ENCODE assay signal across 13 cellular contexts in genomic region chr9:16257604-16258003, GRCh38.
DNase-seq lines count a peak whose midpoint lies in the region; ATAC-seq and TF ChIP-seq lines count a peak whose summit lies in the region.
"Had no signal": no experiment of that assay in that cellular context is flagged by ENCODE, and none has a peak within 500 bp of the region (broad histone marks: within the 10 kb centered on the region; RNA-seq: fewer than 3 reads in every experiment).

No MANE protein-coding gene starts in this region.

- no peak for DNase-seq in AG09309 (ENCODE audit: low read depth)
- DNase-seq in brain microvascular endothelial cell = no peak
- no peak for DNase-seq in COLO668 (lab: John Stamatoyannopoulos, UW; ENCODE audit: unreplicated experiment)
- no peak for DNase-seq in C1 segment of cervical spinal cord (lab: John Stamatoyannopoulos, UW)
- DNase-seq: Calu3; central memory CD4-positive, alpha-beta T cell; SJCRH30; stomach had no signal

- in situ Hi-C loops in brain microvascular endothelial cell (cut with HindIII; ENCODE audit: low pct_ligation_motif_present, low sequenced_read_pairs) = no loop called here

- ATAC-seq in HG03139 (IDR thresholded peaks at IDR 0.05; ENCODE audit: unreplicated experiment) (no peak), GM21576 (IDR thresholded peaks at IDR 0.05; ENCODE audit: unreplicated experiment) (no peak)

- H3K27me3 ChIP-seq in KMS-11 (ENCODE audit: insufficient read depth, low read depth) = no peaks in the 10 kb centered on the region
- no peaks in the 10 kb centered on the region for H3K27me3 ChIP-seq in brain microvascular endothelial cell (replicated peaks)
- H3K27me3 ChIP-seq in liver (ENCODE audit: control insufficient read depth in 4 of 4, insufficient read depth in 4 of 4, low read length in 3 of 4) = no peaks in the 10 kb centered on the region
- H3K27me3 ChIP-seq: SJCRH30, stomach had no signal

- WGBS in liver = 72% methylated on average over 2 of the region's 2 CpGs

- no peaks in the 10 kb centered on the region for H3K36me3 ChIP-seq in KMS-11 (ENCODE audit: insufficient read depth)
- no peaks in the 10 kb centered on the region for H3K36me3 ChIP-seq in brain microvascular endothelial cell (replicated peaks)
- no peaks in the 10 kb centered on the region for H3K36me3 ChIP-seq in liver (ENCODE audit: control insufficient read depth in 4 of 4, insufficient read depth in 3 of 4, low read depth in 1 of 4, low read length in 3 of 4)
- H3K36me3 ChIP-seq: SJCRH30, stomach had no signal

- H3K9me3 ChIP-seq in liver (ENCODE audit: control insufficient read depth in 4 of 4, low read length in 3 of 4) = no peaks in the 10 kb centered on the region
- H3K9me3 ChIP-seq: SJCRH30, stomach had no signal

- TF ChIP-seq RAD21 in liver (IDR thresholded peaks at IDR 0.05) = peak; percentile 69 to 76

- H4K20me1 ChIP-seq in KMS-11 (ENCODE audit: insufficient read depth) = no peaks in the 10 kb centered on the region

- H3K4me1 ChIP-seq in KMS-11 (ENCODE audit: low read depth, poor library complexity, severe bottlenecking) (peaks cover 13% of the 10 kb centered on the region), liver (ENCODE audit: control insufficient read depth in 4 of 4, insufficient read depth in 4 of 4, low read length in 3 of 4) (no peaks in the 10 kb centered on the region)
- H3K4me1 ChIP-seq: SJCRH30 had no signal

- H3K27ac ChIP-seq in KMS-11 (no peak overlapping the region), brain microvascular endothelial cell (no peak overlapping the region), liver (ENCODE audit: low read depth in 1 of 2, low read length in 2 of 2) (no peak overlapping the region)
- H3K27ac ChIP-seq: SJCRH30, skin epidermis had no signal

- H3K4me2 ChIP-seq in KMS-11 = no peak overlapping the region

- H2AFZ ChIP-seq in KMS-11 (ENCODE audit: low read depth) = no peak overlapping the region

- H3K79me2 ChIP-seq in KMS-11 (ENCODE audit: insufficient read depth, low read depth) = no peaks in the 10 kb centered on the region

- H3K9ac ChIP-seq in KMS-11 (no peak overlapping the region), liver (ENCODE audit: low read depth in 1 of 2, low read length in 2 of 2) (no peak overlapping the region)

- H3K4me3 ChIP-seq in AG09309 (ENCODE audit: control insufficient read depth, low read depth, low read length) (no peak overlapping the region), KMS-11 (IDR thresholded peaks at IDR 0.05; ENCODE audit: insufficient read depth, low read depth, low read length) (no peak overlapping the region), brain microvascular endothelial cell (ENCODE audit: low read depth, low read length) (no peak overlapping the region), liver (ENCODE audit: low read depth in 1 of 3, low read length in 3 of 3) (no peak overlapping the region)
- H3K4me3 ChIP-seq: SJCRH30, skin epidermis, stomach had no signal

- TF ChIP-seq CTCF in AG09309 (IDR thresholded peaks at IDR 0.05; ENCODE audit: control insufficient read depth, insufficient read depth, low read depth, low read length, missing control alignments) (peak; percentile 78), KMS-11 (conservative IDR thresholded peaks at IDR 0.05; ENCODE audit: low read depth, low read length) (peak; percentile 45), brain microvascular endothelial cell (IDR thresholded peaks at IDR 0.05; ENCODE audit: low read depth, low read length, missing control alignments) (peak; percentile 83), liver (IDR thresholded peaks at IDR 0.05; ENCODE audit: low read depth, low read length, missing input control) (peak; percentile 43)

TF ChIP-seq in liver, 16 proteins besides CTCF, POLR2A, EP300 and RAD21:
- TF ChIP-seq JUND (IDR thresholded peaks at IDR 0.05) (no peak), EGR1 (IDR thresholded peaks at IDR 0.05; ENCODE audit: low read depth in 2 of 2) (no peak), RXRA (IDR thresholded peaks at IDR 0.05) (no peak), ZBTB33 (IDR thresholded peaks at IDR 0.05) (no peak), MAX (IDR thresholded peaks at IDR 0.05) (no peak), HNF4A (conservative IDR thresholded peaks at IDR 0.05) (no peak), FOXA2 (IDR thresholded peaks at IDR 0.05) (no peak), TAF1 (conservative IDR thresholded peaks at IDR 0.05) (no peak), ATF3 (IDR thresholded peaks at IDR 0.05) (no peak), FOXA1 (IDR thresholded peaks at IDR 0.05) (no peak), GABPA (IDR thresholded peaks at IDR 0.05 in 1 of 2, conservative IDR thresholded peaks at IDR 0.05 in 1 of 2) (no peak), HNF4G (IDR thresholded peaks at IDR 0.05) (no peak), REST (IDR thresholded peaks at IDR 0.05) (no peak), YY1 (IDR thresholded peaks at IDR 0.05) (no peak)
